In genomic region chr3:124789103-124789502, GRCh38 we compare ENCODE assay signal across 6 cellular contexts. TPM values are rescaled to one million over a fixed set of nuclear protein-coding genes. Genes with fewer than 3 reads are reported as not detected.
DNase-seq lines count a peak whose midpoint lies in the region; ATAC-seq, FAIRE-seq and TF ChIP-seq lines count a peak whose summit lies in the region.
"Not testable (repeated sequence)": the region's sequence is repeated elsewhere in the genome, so short reads cannot be mapped to it uniquely, and the experiment has no call there.

No MANE protein-coding gene starts in this region.

- FAIRE-seq in K562 (lab: Jason Lieb, UNC): not testable (repeated sequence)

- peak overlapping the region; percentile 7; the same call in 1 of the 2 replicates for H3K9ac ChIP-seq in KMS-11
- H3K9ac ChIP-seq in SK-N-SH; K562 (ENCODE audit: insufficient read depth in 1 of 2, low read depth in 2 of 2, low read length in 2 of 2): not testable (repeated sequence)

- not testable (repeated sequence) for TF ChIP-seq CTCF in KMS-11 (conservative IDR thresholded peaks at IDR 0.05; ENCODE audit: low read depth, low read length); SK-N-SH (IDR thresholded peaks at IDR 0.05); K562 (IDR thresholded peaks at IDR 0.05 in 2 of 3, conservative IDR thresholded peaks at IDR 0.05 in 1 of 3; ENCODE audit: insufficient read depth in 2 of 3, low read depth in 1 of 3, low read length in 3 of 3); heart left ventricle (IDR thresholded peaks at IDR 0.05); osteoblast (IDR thresholded peaks at IDR 0.05; ENCODE audit: extremely low read depth, low read depth, low read length); suprapubic skin (IDR thresholded peaks at IDR 0.05)

- peaks cover 19% of the 10 kb centered on the region for H3F3A ChIP-seq in SK-N-SH (replicated peaks; ENCODE audit: insufficient read depth)

- in situ Hi-C loops in K562 (cut with MboI): not testable (repeated sequence)

- not testable (repeated sequence) for BruUV-seq in K562 (replicated peaks; lab: Mats Ljungman, UMichigan)

- H3K4me1 ChIP-seq in KMS-11 (ENCODE audit: low read depth, poor library complexity, severe bottlenecking) (peaks cover 91% of the 10 kb centered on the region), SK-N-SH (ENCODE audit: control insufficient read depth in 1 of 2, insufficient read depth in 2 of 2, low read depth in 1 of 2, low read length in 1 of 2) (peaks cover 31 to 45% of the 10 kb centered on the region in 2 experiments), heart left ventricle (peaks cover 9 to 86% (median 73%) of the 10 kb centered on the region in 12 donors), osteoblast (ENCODE audit: insufficient read depth, low read length) (peaks cover 61% of the 10 kb centered on the region), suprapubic skin (peaks cover 81% of the 10 kb centered on the region)
- not testable (repeated sequence) for H3K4me1 ChIP-seq in K562 (replicated peaks in 1 of 2; ENCODE audit: control insufficient read depth in 2 of 2, insufficient read depth in 2 of 2, low read length in 2 of 2)

- CTCF ChIA-PET in SK-N-SH (lab: Yijun Ruan, JAX): interaction anchor here (0.9 to 12.9 kb wide), 3 partner anchors 18 to 114 kb away, joined by 4 to 114 read pairs (median 18); no protein-coding TSS in a partner anchor
- CTCF ChIA-PET in K562 (lab: Yijun Ruan, JAX; ENCODE audit: low intra/inter-chr PET ratio): not testable (repeated sequence)

- H3K9me1 ChIP-seq in K562 (ENCODE audit: control insufficient read depth, insufficient read depth, low read length): not testable (repeated sequence)

- H3K27ac ChIP-seq in KMS-11 (peak overlapping the region; percentile 97), SK-N-SH (ENCODE audit: low read depth in 2 of 2, low read length in 1 of 2) (peak overlapping the region; percentile 4 to 43; a peak in 2 of 4 replicates), heart left ventricle (peak overlapping the region in 9 of 12 donors; percentile 1 to 84 (median 62)), osteoblast (ENCODE audit: low read depth, low read length) (peak overlapping the region; percentile 19), suprapubic skin (peak overlapping the region; percentile 34)
- not testable (repeated sequence) for H3K27ac ChIP-seq in K562 (ENCODE audit: extremely low read depth, low read depth, low read length)

- not testable (repeated sequence) for TF ChIP-seq POLR2A in K562 (conservative IDR thresholded peaks at IDR 0.05); heart left ventricle (IDR thresholded peaks at IDR 0.05); suprapubic skin (IDR thresholded peaks at IDR 0.05)

- not testable (repeated sequence) for H4K20me1 ChIP-seq in KMS-11 (ENCODE audit: insufficient read depth); SK-N-SH (ENCODE audit: insufficient read depth); K562 (replicated peaks; ENCODE audit: control insufficient read depth, insufficient read depth, low read length); osteoblast (ENCODE audit: insufficient read depth, low read length)

- H3K27me3 ChIP-seq in KMS-11 (ENCODE audit: insufficient read depth, low read depth); SK-N-SH (ENCODE audit: insufficient read depth); K562 (ENCODE audit: control insufficient read depth in 2 of 2, insufficient read depth in 2 of 2, low read length in 2 of 2); heart left ventricle; osteoblast (ENCODE audit: insufficient read depth, low read length); suprapubic skin: not testable (repeated sequence)

- TF ChIP-seq RAD21 in SK-N-SH (IDR thresholded peaks at IDR 0.05; ENCODE audit: low read length); K562 (CRISPR knock-in tag; conservative IDR thresholded peaks at IDR 0.05 in 1 of 2, IDR thresholded peaks at IDR 0.05 in 1 of 2): not testable (repeated sequence)

- H3K9me3 ChIP-seq in SK-N-SH; K562 (replicated peaks; ENCODE audit: control insufficient read depth, insufficient read depth, low read depth, low read length); heart left ventricle; osteoblast (ENCODE audit: low read depth, low read length); suprapubic skin: not testable (repeated sequence)

- WGBS in SK-N-SH (ENCODE audit: low lambda C conversion rate): 85% methylated on average over 2 of the region's 5 CpGs
- WGBS in K562 (ENCODE audit: insufficient coverage, low coverage, missing lambda C conversion rate): 63% methylated on average over 1 of the region's 5 CpGs
- WGBS in heart left ventricle, 4 donors: 50 to 68% (median 52%) methylated on average over 4 to 5 of the region's 5 CpGs
- WGBS in suprapubic skin: 87% methylated on average over 3 of the region's 5 CpGs

- POLR2A ChIA-PET in SK-N-SH (lab: Yijun Ruan, JAX); K562 (lab: Yijun Ruan, JAX): not testable (repeated sequence)

- H3K79me2 ChIP-seq in KMS-11 (ENCODE audit: insufficient read depth, low read depth) (peaks cover 14% of the 10 kb centered on the region; the same call in 1 of the 2 replicates), SK-N-SH (ENCODE audit: insufficient read depth) (peaks cover 25% of the 10 kb centered on the region; the same call in 1 of the 2 replicates), osteoblast (ENCODE audit: insufficient read depth, low read length) (peaks cover 48% of the 10 kb centered on the region)
- not testable (repeated sequence) for H3K79me2 ChIP-seq in K562 (ENCODE audit: control insufficient read depth, insufficient read depth, low read length)

- DNase-seq in SK-N-SH; K562 (ENCODE audit: extremely low read depth in 1 of 4, low spot score in 3 of 4); heart left ventricle; osteoblast (ENCODE audit: insufficient read length, low spot score, missing footprints); suprapubic skin (ENCODE audit: low spot score in 2 of 2): not testable (repeated sequence)

- not testable (repeated sequence) for H3K36me3 ChIP-seq in KMS-11 (ENCODE audit: insufficient read depth); K562 (ENCODE audit: control insufficient read depth, insufficient read depth, low read length); osteoblast (ENCODE audit: insufficient read depth, low read length); suprapubic skin
- peaks cover 15 to 44% of the 10 kb centered on the region in 2 experiments for H3K36me3 ChIP-seq in SK-N-SH (replicated peaks in 1 of 2; ENCODE audit: control insufficient read depth in 1 of 2, insufficient read depth in 2 of 2, low read length in 1 of 2)
- peaks cover 0 to 14% (median 6%) of the 10 kb centered on the region in 9 donors for H3K36me3 ChIP-seq in heart left ventricle

- not testable (repeated sequence) for TF ChIP-seq EP300 in SK-N-SH (IDR thresholded peaks at IDR 0.05; ENCODE audit: borderline replicate concordance in 1 of 2, low read depth in 1 of 2, low read length in 1 of 2); K562 (IDR thresholded peaks at IDR 0.05; ENCODE audit: low read length); suprapubic skin (IDR thresholded peaks at IDR 0.05)

- intact Hi-C loops in K562 (cut with micrococcal nuclease): not testable (repeated sequence)
- intact Hi-C loops in heart left ventricle (cut with DNase I): loop anchor here in 5 of 10 donors (5.0 to 10.0 kb wide), 3 partner anchors 43 to 98 kb away; partner anchors contain the start of gene ITGB5 (in 3 of the 5)

- ATAC-seq in K562, heart left ventricle: not testable (repeated sequence)

- H3K9me2 ChIP-seq in SK-N-SH: not testable (repeated sequence)

- H3K4me2 ChIP-seq in KMS-11: peak overlapping the region; percentile 66; the same call in 1 of the 2 replicates
- H3K4me2 ChIP-seq in SK-N-SH; K562 (ENCODE audit: insufficient read depth, low read length); osteoblast (ENCODE audit: insufficient read depth, low read length): not testable (repeated sequence)

- not testable (repeated sequence) for H3K4me3 ChIP-seq in KMS-11 (IDR thresholded peaks at IDR 0.05; ENCODE audit: insufficient read depth, low read depth, low read length); SK-N-SH (ENCODE audit: low read depth in 2 of 2, low read length in 1 of 2); K562; heart left ventricle; osteoblast (ENCODE audit: insufficient read depth, low read length); suprapubic skin

- not testable (repeated sequence) for H2AFZ ChIP-seq in KMS-11 (ENCODE audit: low read depth); SK-N-SH (ENCODE audit: low read depth); K562 (ENCODE audit: low read depth, low read length); osteoblast (ENCODE audit: low read length)

RNA-seq across cellular contexts. Expression of gene UMPS, which starts 58.9 kb away (rescaled TPM):
- polyA plus RNA-seq in SK-N-SH (2012; rRNA removed): 25.1 and 32.0 TPM in 2 replicates
- 29.2 and 30.9 TPM in 2 replicates for polyA plus RNA-seq in SK-N-SH (2012; cell fraction: cytosol; rRNA removed)
- polyA plus RNA-seq in SK-N-SH (2012; cell fraction: nucleus; rRNA removed): 18.2 and 25.5 TPM in 2 replicates
- 32.8 and 65.1 TPM in 2 replicates for total RNA-seq in K562 (2011; cell fraction: chromatin; rRNA removed; ENCODE audit: low replicate concordance)
- 14.6 and 33.5 TPM in 2 replicates for total RNA-seq in K562 (2011; cell fraction: nucleolus; rRNA removed)
- total RNA-seq in K562 (2011; cell fraction: nucleoplasm; rRNA removed): 27.1 and 37.3 TPM in 2 replicates
- 45.9 and 52.4 TPM in 2 replicates for total RNA-seq in K562 (2014; rRNA removed)
- 33.8 and 34.9 TPM in 2 replicates for total RNA-seq in K562 (2014; rRNA removed; fragmentation: Illumina TruSeq; extraction: Trizol)
- 27.6 and 28.9 TPM in 2 replicates for total RNA-seq in K562 (2015; rRNA removed; fragmentation: Illumina TruSeq; extraction: Trizol)
- 39.2 and 47.3 TPM in 2 replicates for total RNA-seq in K562 (2021)
- polyA plus RNA-seq in K562 (2011; rRNA removed): 31.2 and 52.6 TPM in 2 replicates
- polyA plus RNA-seq in K562 (2011; cell fraction: cytosol; rRNA removed): 19.2 and 25.2 TPM in 2 replicates
- 13.5 and 19.0 TPM in 2 replicates for polyA plus RNA-seq in K562 (2011; cell fraction: nucleus; rRNA removed)
- 14.8 and 29.4 TPM in 2 replicates for polyA plus RNA-seq in K562 (2012)
- polyA plus RNA-seq in K562 (2014; fragmentation: Illumina TruSeq; extraction: Trizol): 24.6 and 29.6 TPM in 2 replicates
- 10 to 100 TPM; 55.9 to 91.0 TPM for polyA plus RNA-seq in K562 (2014; fragmentation: Nextera tagmentation; extraction: Ambion mirVana)
- polyA plus RNA-seq in K562 (2014; rRNA removed): 33.6 and 35.7 TPM in 2 replicates
- polyA minus RNA-seq in K562 (2011; rRNA and poly(A)+ RNA removed): 52.8 and 57.4 TPM in 2 replicates
- 12.7 and 21.3 TPM in 2 replicates for polyA minus RNA-seq in K562 (2011; cell fraction: cytosol; rRNA and poly(A)+ RNA removed)
- polyA minus RNA-seq in K562 (2011; cell fraction: nucleus; rRNA and poly(A)+ RNA removed): 11.2 and 18.8 TPM in 2 replicates
- total RNA-seq in heart left ventricle: 10 to 100 TPM in 2 of 9 donors, 1 to 10 TPM in 7; 4.7 to 15.9 (median 7.1) TPM
- 1 to 10 TPM; 2.3 to 7.8 TPM for polyA plus RNA-seq in heart left ventricle
- 19.5 and 21.8 TPM in 2 replicates for total RNA-seq in osteoblast
- 10 to 100 TPM; 20.6 to 30.1 (median 24.8) TPM for total RNA-seq in suprapubic skin
